Comparison of ENCODE assay signal across 8 cellular contexts in genomic region chr15:98428253-98428989, GRCh38.
DNase-seq lines count a peak whose midpoint lies in the region; ATAC-seq and TF ChIP-seq lines count a peak whose summit lies in the region.

No MANE protein-coding gene starts in this region.

- no peaks in the 10 kb centered on the region for H3K36me3 ChIP-seq in adrenal gland (replicated peaks in 1 of 2)
- no peaks in the 10 kb centered on the region for H3K36me3 ChIP-seq in left ventricle myocardium inferior
- H3K36me3 ChIP-seq in psoas muscle (ENCODE audit: insufficient read depth in 1 of 2, low read depth in 1 of 2) = no peaks in the 10 kb centered on the region
- H3K36me3 ChIP-seq in vagina = no peaks in the 10 kb centered on the region

- H3K4me3 ChIP-seq in adrenal gland = peak overlapping the region in 2 of 4 donors; percentile 4 to 58
- H3K4me3 ChIP-seq in left ventricle myocardium inferior = peak overlapping the region; percentile 59
- peak overlapping the region; percentile 58 for H3K4me3 ChIP-seq in psoas muscle
- peak overlapping the region; percentile 32 to 44 for H3K4me3 ChIP-seq in vagina

- intact Hi-C loops in adrenal gland (cut with DNase I) (no loop called here), left ventricle myocardium inferior (cut with micrococcal nuclease) (loop anchor here (5.0 to 10.0 kb wide), 2 partner anchors 116 to 524 kb away; no protein-coding TSS in a partner anchor), psoas muscle (cut with DNase I) (loop anchor here in 1 of 2 donors (10.0 kb wide), 1 partner anchor 524 kb away; no protein-coding TSS in a partner anchor), vagina (cut with DNase I) (no loop called here)

- TF ChIP-seq POLR2A in adrenal gland (IDR thresholded peaks at IDR 0.05) (no peak), vagina (IDR thresholded peaks at IDR 0.05) (no peak)

- H3K27me3 ChIP-seq in adrenal gland (no peaks in the 10 kb centered on the region), left ventricle myocardium inferior (ENCODE audit: low read depth) (peaks cover 93% of the 10 kb centered on the region), psoas muscle (ENCODE audit: insufficient read depth in 3 of 3, low read length in 2 of 3) (peaks cover 0 to 62% (median 8%) of the 10 kb centered on the region in 3 donors), vagina (no peaks in the 10 kb centered on the region)

- H3K9me3 ChIP-seq in adrenal gland (replicated peaks in 1 of 3) (no peaks in the 10 kb centered on the region), left ventricle myocardium inferior (replicated peaks) (peaks cover 5% of the 10 kb centered on the region), psoas muscle (no peaks in the 10 kb centered on the region), vagina (no peaks in the 10 kb centered on the region)

- TF ChIP-seq CTCF in adrenal gland (IDR thresholded peaks at IDR 0.05) (peak; percentile 53 to 86 (median 78)), left ventricle myocardium inferior (IDR thresholded peaks at IDR 0.05; ENCODE audit: borderline replicate concordance) (peak; percentile 89), psoas muscle (IDR thresholded peaks at IDR 0.05) (peak; percentile 76), vagina (IDR thresholded peaks at IDR 0.05) (peak; percentile 60 to 82 (median 78))

- 0 to 4% (median 1%) methylated on average over 27 to 49 of the region's 49 CpGs for WGBS in adrenal gland, 4 donors
- 2 to 4% (median 2%) methylated on average over 43 to 49 of the region's 49 CpGs for WGBS in psoas muscle, 3 donors

- DNase-seq in COR-L47 (lab: John Stamatoyannopoulos, UW) = peak; percentile 30
- peak; percentile 29 for DNase-seq in SKM-1 (lab: John Stamatoyannopoulos, UW; ENCODE audit: unreplicated experiment)
- peak; percentile 48 to 79 (median 72) for DNase-seq in adrenal gland
- peak; percentile 71 for DNase-seq in left ventricle myocardium inferior
- peak; percentile 72 to 83 for DNase-seq in psoas muscle
- no peak for DNase-seq in vagina (ENCODE audit: extremely low spot score in 2 of 2)

- H3K27ac ChIP-seq in adrenal gland (peak overlapping the region in 2 of 5 donors; percentile 39 to 75), left ventricle myocardium inferior (replicated peaks) (peak overlapping the region; percentile 24), psoas muscle (no peak overlapping the region), vagina (peak overlapping the region; percentile 69)

- H3K4me1 ChIP-seq in adrenal gland (replicated peaks in 1 of 2) = no peaks in the 10 kb centered on the region
- peaks cover 6% of the 10 kb centered on the region for H3K4me1 ChIP-seq in left ventricle myocardium inferior
- H3K4me1 ChIP-seq in psoas muscle = no peaks in the 10 kb centered on the region
- peaks cover 19% of the 10 kb centered on the region for H3K4me1 ChIP-seq in vagina

- ATAC-seq in GM19455 (IDR thresholded peaks at IDR 0.05; ENCODE audit: unreplicated experiment) = peak; percentile 95
- ATAC-seq in HG03521 (IDR thresholded peaks at IDR 0.05; ENCODE audit: unreplicated experiment) = peak; percentile 93
- peak; percentile 66 to 90 (median 82) for ATAC-seq in psoas muscle

Comparison
In these comparisons a context has a peak if more than half of its experiments do, and no peak if none do; other contexts are left out.
1. DNase-seq: peak in COR-L47 (single experiment), SKM-1 (single experiment), adrenal gland (7 of 7), left ventricle myocardium inferior (single experiment) and psoas muscle (2 of 2); none in vagina (0 of 2).
2. Peak in every context shown above with its lines, with median percentiles within 50 percentile points of each other: ATAC-seq and CTCF ChIP-seq.